8 cellular contexts compared by ENCODE assay signal in the genomic region with DNA sequence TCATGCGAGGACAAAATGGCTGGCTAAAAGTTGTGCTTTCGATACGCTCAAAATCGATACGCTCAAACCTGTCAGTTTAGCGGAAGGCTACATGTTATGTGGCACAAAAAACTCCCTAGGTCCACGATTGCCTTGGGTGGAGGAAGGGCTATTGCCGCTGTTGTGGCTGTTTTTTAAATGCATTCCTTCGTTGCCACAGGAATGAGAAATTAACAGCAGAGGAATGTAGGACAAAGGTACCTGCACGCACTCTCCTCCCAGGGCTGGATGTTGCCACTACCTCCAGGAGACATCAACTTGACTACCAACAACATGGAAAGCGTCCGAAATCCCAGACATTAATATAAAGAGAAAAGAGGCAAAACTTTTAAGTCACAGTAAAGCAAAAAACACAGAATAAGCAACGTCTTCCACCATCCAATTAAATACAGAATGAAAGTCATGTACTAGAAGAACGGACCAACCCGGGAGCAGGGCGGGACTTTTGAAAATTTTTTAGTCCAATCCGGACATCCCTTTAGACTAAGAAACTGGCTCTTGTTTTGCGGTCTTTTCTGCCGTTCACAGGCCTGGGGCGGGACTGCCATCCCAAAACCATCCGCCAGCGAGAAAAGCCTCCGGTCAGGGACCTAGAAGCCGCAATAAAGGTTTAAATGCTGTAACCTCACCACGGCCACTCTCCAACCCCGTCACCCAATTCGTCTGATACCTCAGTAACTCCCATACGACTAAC. TPM values are rescaled to one million over a fixed set of nuclear protein-coding genes. Genes with fewer than 3 reads are reported as not detected.
DNase-seq lines count a peak whose midpoint lies in the region; TF ChIP-seq lines count a peak whose summit lies in the region.

No MANE protein-coding gene starts in this region.

- no peaks in the 10 kb centered on the region for H3K36me3 ChIP-seq in SK-N-MC (ENCODE audit: insufficient read depth, low read length)
- H3K36me3 ChIP-seq in transverse colon = no peaks in the 10 kb centered on the region

- peaks cover 23% of the 10 kb centered on the region for H3K4me1 Mint-ChIP-seq in activated naive CD8-positive, alpha-beta T cell (ENCODE audit: low read depth)
- H3K4me1 Mint-ChIP-seq in glutamatergic neuron (ENCODE audit: low read depth, unreplicated experiment) = peaks cover 7% of the 10 kb centered on the region
- peaks cover 17% of the 10 kb centered on the region for H3K4me1 Mint-ChIP-seq in osteocyte (ENCODE audit: unreplicated experiment)

- H3K9me3 ChIP-seq in SK-N-MC (ENCODE audit: low read depth, low read length) (no peaks in the 10 kb centered on the region), transverse colon (no peaks in the 10 kb centered on the region)

- CTCF ChIA-PET in HEK293T (lab: Yijun Ruan, JAX) = no interaction called here

- intact Hi-C loops in transverse colon (cut with DNase I; ENCODE audit: low total_unique reads) = no loop called here

- peak; percentile 68 for TF ChIP-seq POLR2A in transverse colon (IDR thresholded peaks at IDR 0.05)

- TF ChIP-seq EP300 in transverse colon (IDR thresholded peaks at IDR 0.05; ENCODE audit: low read depth) = no peak

- peak overlapping the region; percentile 96 for H3K4me3 Mint-ChIP-seq in activated naive CD8-positive, alpha-beta T cell
- peak overlapping the region; percentile 97 for H3K4me3 Mint-ChIP-seq in glutamatergic neuron (ENCODE audit: unreplicated experiment)
- H3K4me3 Mint-ChIP-seq in osteocyte (ENCODE audit: unreplicated experiment) = peak overlapping the region; percentile 83

- no peaks in the 10 kb centered on the region for H3K27me3 Mint-ChIP-seq in activated naive CD8-positive, alpha-beta T cell
- H3K27me3 Mint-ChIP-seq in glutamatergic neuron (ENCODE audit: unreplicated experiment) (no peaks in the 10 kb centered on the region), osteocyte (ENCODE audit: unreplicated experiment) (no peaks in the 10 kb centered on the region)

- H3K4me3 ChIP-seq in SK-N-MC = peak overlapping the region; percentile 75
- peak overlapping the region; percentile 45 to 90 (median 62) for H3K4me3 ChIP-seq in transverse colon

- in situ Hi-C loops in transverse colon (cut with MboI; ENCODE audit: low pct_ligation_motif_present in 1 of 4, low pct_unique_long_range_greater_than_20kb in 1 of 4, low sequenced_read_pairs in 3 of 4) = loop anchor here in 2 of 4 donors (5.0 kb wide), 1 partner anchor 47 kb away; a partner anchor contains a TSS

- no peaks in the 10 kb centered on the region for H3K36me3 Mint-ChIP-seq in activated naive CD8-positive, alpha-beta T cell
- H3K36me3 Mint-ChIP-seq in glutamatergic neuron (ENCODE audit: unreplicated experiment) = no peaks in the 10 kb centered on the region
- no peaks in the 10 kb centered on the region for H3K36me3 Mint-ChIP-seq in osteocyte (ENCODE audit: unreplicated experiment)

- peaks cover 0 to 39% (median 13%) of the 10 kb centered on the region in 4 donors for H3K4me1 ChIP-seq in transverse colon

- H3K27me3 ChIP-seq in transverse colon = no peaks in the 10 kb centered on the region

- no peak for TF ChIP-seq CTCF in glutamatergic neuron (IDR thresholded peaks at IDR 0.05; ENCODE audit: partially characterized antibody, unreplicated experiment)
- TF ChIP-seq CTCF in osteocyte (IDR thresholded peaks at IDR 0.05) = peak; percentile 6
- TF ChIP-seq CTCF in transverse colon (IDR thresholded peaks at IDR 0.05) = peak in 3 of 5 experiments; percentile 15 to 70 (median 66)

- DNase-seq in GM04503 (ENCODE audit: low read depth) (peak; percentile 90), HEK293T (ENCODE audit: extremely low spot score) (peak; percentile 62), MV-4-11 (lab: John Stamatoyannopoulos, UW) (peak; percentile 98), SK-N-MC (ENCODE audit: low read depth, low spot score) (peak; percentile 97), glutamatergic neuron (peak; percentile 69), osteocyte (ENCODE audit: extremely low spot score, unreplicated experiment) (peak; percentile 94), transverse colon (peak; percentile 90)

- WGBS in transverse colon (ENCODE audit: low coverage in 1 of 2), 2 donors = 0% methylated on average over 16 to 28 of the region's 28 CpGs

- no peaks in the 10 kb centered on the region for H3K9me3 Mint-ChIP-seq in activated naive CD8-positive, alpha-beta T cell (ENCODE audit: low read depth)
- H3K9me3 Mint-ChIP-seq in glutamatergic neuron (ENCODE audit: unreplicated experiment) (no peaks in the 10 kb centered on the region), osteocyte (ENCODE audit: unreplicated experiment) (no peaks in the 10 kb centered on the region)

- H3K9ac ChIP-seq in SK-N-MC (ENCODE audit: insufficient read length) = peak overlapping the region; percentile 90

- POLR2A ChIA-PET in HEK293T (lab: Yijun Ruan, JAX) = interaction anchor here (0.5 to 22.3 kb wide), 26 partner anchors 9 to 1838 kb away, joined by 3 to 715 read pairs (median 6); a partner anchor contains a TSS

- peak overlapping the region; percentile 96 for H3K27ac Mint-ChIP-seq in activated naive CD8-positive, alpha-beta T cell
- H3K27ac Mint-ChIP-seq in glutamatergic neuron (ENCODE audit: unreplicated experiment) (peak overlapping the region; percentile 7), osteocyte (ENCODE audit: unreplicated experiment) (peak overlapping the region; percentile 98)

- H3K27ac ChIP-seq in SK-N-MC (peak overlapping the region; percentile 97), transverse colon (peak overlapping the region; percentile 92 to 100 (median 96))

TF ChIP-seq in HEK293T, 16 proteins besides CTCF, POLR2A, EP300 and RAD21:
- TF ChIP-seq CTBP1 (IDR thresholded peaks at IDR 0.05; ENCODE audit: borderline replicate concordance) = 0 out of 2 replicates have a peak, but pooled peaks have one; percentile 9
- no peak for TF ChIP-seq ZNF384 (IDR thresholded peaks at IDR 0.05)
- TF ChIP-seq, protein P1, sequence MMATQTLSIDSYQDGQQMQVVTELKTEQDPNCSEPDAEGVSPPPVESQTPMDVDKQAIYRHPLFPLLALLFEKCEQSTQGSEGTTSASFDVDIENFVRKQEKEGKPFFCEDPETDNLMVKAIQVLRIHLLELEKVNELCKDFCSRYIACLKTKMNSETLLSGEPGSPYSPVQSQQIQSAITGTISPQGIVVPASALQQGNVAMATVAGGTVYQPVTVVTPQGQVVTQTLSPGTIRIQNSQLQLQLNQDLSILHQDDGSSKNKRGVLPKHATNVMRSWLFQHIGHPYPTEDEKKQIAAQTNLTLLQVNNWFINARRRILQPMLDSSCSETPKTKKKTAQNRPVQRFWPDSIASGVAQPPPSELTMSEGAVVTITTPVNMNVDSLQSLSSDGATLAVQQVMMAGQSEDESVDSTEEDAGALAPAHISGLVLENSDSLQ (IDR thresholded peaks at IDR 0.05) = peak; percentile 91
- TF ChIP-seq L3MBTL2 (conservative IDR thresholded peaks at IDR 0.05) = peak; percentile 39
- no peak for TF ChIP-seq FOXA1 (IDR thresholded peaks at IDR 0.05)
- TF ChIP-seq ARNT (IDR thresholded peaks at IDR 0.05) = no peak
- peak; percentile 38 for TF ChIP-seq ELF4 (IDR thresholded peaks at IDR 0.05)
- peak; percentile 70; the same call in 1 of the 2 replicates for TF ChIP-seq FOXM1 (IDR thresholded peaks at IDR 0.05; ENCODE audit: borderline replicate concordance)
- TF ChIP-seq TARDBP (IDR thresholded peaks at IDR 0.05) = no peak
- no peak for TF ChIP-seq SUZ12 (IDR thresholded peaks at IDR 0.05)

RNA-seq across cellular contexts. Expression of a gene that starts 32.1 kb away (rescaled TPM):
- total RNA-seq in glutamatergic neuron (ENCODE audit: unreplicated experiment) = not detected
- total RNA-seq in osteocyte = 6.0 and 6.2 TPM in 2 replicates
- 1 to 10 TPM; 1.6 to 7.8 (median 5.0) TPM for total RNA-seq in transverse colon

Comparison
In these comparisons a context has a peak if more than half of its experiments do, and no peak if none do; other contexts are left out.
1. Peak in every context shown above with its lines: DNase-seq, H3K4me3 ChIP-seq and H3K27ac ChIP-seq.
2. H3K27ac Mint-ChIP-seq: peak in every context shown above with its lines; median percentile 98 in osteocyte; 96 in activated naive CD8-positive, alpha-beta T cell; 7 in glutamatergic neuron.